8 cellular contexts compared by ENCODE assay signal in genomic region chr20:45456632-45457031, GRCh38. TPM values are rescaled to one million over a fixed set of nuclear protein-coding genes. Genes with fewer than 3 reads are reported as not detected.
DNase-seq lines count a peak whose midpoint lies in the region; ATAC-seq and TF ChIP-seq lines count a peak whose summit lies in the region.

No MANE protein-coding gene starts in this region.

- no peaks in the 10 kb centered on the region for H3K27me3 Mint-ChIP-seq in MCF 10A (ENCODE audit: insufficient read depth, unreplicated experiment)
- peaks cover 0 to 20% of the 10 kb centered on the region in 2 donors for H3K27me3 Mint-ChIP-seq in effector memory CD8-positive, alpha-beta T cell

- no peaks in the 10 kb centered on the region for H3K9me3 Mint-ChIP-seq in MCF 10A (ENCODE audit: unreplicated experiment)
- H3K9me3 Mint-ChIP-seq in effector memory CD8-positive, alpha-beta T cell, result no peaks in the 10 kb centered on the region

- peak; percentile 49 for DNase-seq in MCF 10A (ENCODE audit: unreplicated experiment)
- DNase-seq in breast epithelium (ENCODE audit: low spot score in 2 of 2), result no peak
- DNase-seq in NCI-H510A (lab: John Stamatoyannopoulos, UW), result peak; percentile 51
- DNase-seq in effector memory CD8-positive, alpha-beta T cell, result no peak
- peak; percentile 50 for DNase-seq in stimulated activated CD4-positive, alpha-beta T cell treated with anti-CD3 and anti-CD28 coated beads, Interleukin-1b, Interleukin-23, amount 100 ng/mL, for 48 hours
- no peak for DNase-seq in activated effector memory CD4-positive, alpha-beta T cell treated with anti-CD3 and anti-CD28 coated beads, Interleukin-2, amount 50 U/mL, for 16 hours

- H3K27ac ChIP-seq in breast epithelium, result no peak overlapping the region

- CTCF ChIA-PET in MCF 10A (lab: Yijun Ruan, JAX), result interaction anchor here (8.9 kb wide), 1 partner anchor 19 kb away, joined by 92 read pairs; no protein-coding TSS in a partner anchor

- TF ChIP-seq CTCF in MCF 10A (IDR thresholded peaks at IDR 0.05; ENCODE audit: unreplicated experiment) (no peak), breast epithelium (IDR thresholded peaks at IDR 0.05) (peak in 1 of 3 donors; percentile 39)

- H3K36me3 ChIP-seq in breast epithelium, result no peaks in the 10 kb centered on the region

- no peaks in the 10 kb centered on the region for H3K36me3 Mint-ChIP-seq in MCF 10A (ENCODE audit: insufficient read depth, unreplicated experiment)
- no peaks in the 10 kb centered on the region for H3K36me3 Mint-ChIP-seq in effector memory CD8-positive, alpha-beta T cell (ENCODE audit: insufficient read depth)

- H3K4me1 Mint-ChIP-seq in MCF 10A (ENCODE audit: insufficient read depth, unreplicated experiment), result no peaks in the 10 kb centered on the region
- peaks cover 0 to 1% of the 10 kb centered on the region in 2 donors for H3K4me1 Mint-ChIP-seq in effector memory CD8-positive, alpha-beta T cell (ENCODE audit: low read depth in 2 of 2)

- no peaks in the 10 kb centered on the region for H3K27me3 ChIP-seq in breast epithelium

- no peaks in the 10 kb centered on the region for H3K9me3 ChIP-seq in breast epithelium

- H3K4me1 ChIP-seq in breast epithelium, result no peaks in the 10 kb centered on the region

- no TSS peak for BruUV-seq in MCF 10A (replicated peaks; lab: Mats Ljungman, UMichigan)

- ATAC-seq in effector memory CD8-positive, alpha-beta T cell (replicated peaks), result peak; percentile 29
- ATAC-seq in GM19467 (IDR thresholded peaks at IDR 0.05; ENCODE audit: unreplicated experiment), result no peak
- no peak for ATAC-seq in HG02623 (IDR thresholded peaks at IDR 0.05; ENCODE audit: unreplicated experiment)

- POLR2A ChIA-PET in MCF 10A (lab: Yijun Ruan, JAX), result no interaction called here

- H3K4me3 ChIP-seq in breast epithelium, result no peak overlapping the region

- no peak overlapping the region for H3K27ac Mint-ChIP-seq in MCF 10A (ENCODE audit: low read depth, unreplicated experiment)
- H3K27ac Mint-ChIP-seq in effector memory CD8-positive, alpha-beta T cell, result no peak overlapping the region

- no peak for TF ChIP-seq POLR2A in breast epithelium (IDR thresholded peaks at IDR 0.05)

- no peak overlapping the region for H3K4me3 Mint-ChIP-seq in MCF 10A (ENCODE audit: unreplicated experiment)
- no peak overlapping the region for H3K4me3 Mint-ChIP-seq in effector memory CD8-positive, alpha-beta T cell

- intact Hi-C loops in MCF 10A (cut with micrococcal nuclease), result loop anchor here (2.0 kb wide), 1 partner anchor 314 kb away; no protein-coding TSS in a partner anchor
- intact Hi-C loops in breast epithelium (cut with DNase I; ENCODE audit: low total_unique reads), result no loop called here

RNA-seq across cellular contexts. Expression of gene WFDC2, which starts 12.9 kb away (rescaled TPM):
- not detected in 2 replicates for total RNA-seq in MCF 10A (2022)
- 100 to 1,000 TPM in 1 of 3 donors, 10 to 100 TPM in 1, not detected in 1; 43.9 to 106 TPM for total RNA-seq in breast epithelium

RNA-seq across cellular contexts. Expression of gene PIGT, which starts 40.7 kb away (rescaled TPM):
- total RNA-seq in MCF 10A (2022) (79.4 and 84.3 TPM in 2 replicates), breast epithelium (100 to 1,000 TPM in 1 of 3 donors, 10 to 100 TPM in 2; 74.1 to 103 (median 76.7) TPM)

RNA-seq across cellular contexts. Expression of gene DBNDD2, which starts 48.5 kb away (rescaled TPM):
- total RNA-seq in MCF 10A (2022) (9.1 and 13.0 TPM in 2 replicates), breast epithelium (10 to 100 TPM; 32.2 to 49.2 (median 44.5) TPM)

RNA-seq across cellular contexts. Expression of gene SPINT3, which starts 58.8 kb away (rescaled TPM):
- not detected in 2 replicates for total RNA-seq in MCF 10A (2022)
- not detected for total RNA-seq in breast epithelium

Comparison
In these comparisons a context has a peak if more than half of its experiments do, and no peak if none do; other contexts are left out.
1. DNase-seq: peak in MCF 10A (single experiment), NCI-H510A (single experiment) and stimulated activated CD4-positive, alpha-beta T cell treated with anti-CD3 and anti-CD28 coated beads, Interleukin-1b, Interleukin-23, amount 100 ng/mL, for 48 hours (single experiment); none in breast epithelium (0 of 2), effector memory CD8-positive, alpha-beta T cell (0 of 3) and activated effector memory CD4-positive, alpha-beta T cell treated with anti-CD3 and anti-CD28 coated beads, Interleukin-2, amount 50 U/mL, for 16 hours (single experiment).